In the genomic region with DNA sequence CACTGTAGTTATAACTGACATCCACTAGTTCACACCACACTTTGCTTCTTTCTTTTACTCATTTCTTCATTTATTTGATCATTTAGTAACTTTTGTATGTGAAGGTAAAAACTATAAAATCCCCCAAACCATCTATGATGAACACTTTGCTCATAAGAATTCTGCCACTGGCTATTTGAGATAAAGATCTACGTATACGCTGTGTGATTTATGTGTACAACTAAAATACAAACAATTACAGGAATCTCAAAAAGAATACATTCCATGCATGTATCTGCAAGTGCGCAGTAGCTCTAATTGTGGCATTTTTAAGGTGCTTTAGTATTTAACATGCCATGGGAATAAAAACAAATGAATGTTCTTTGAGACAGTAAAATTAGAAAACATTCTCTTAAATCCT, we compare ENCODE assay signal across 26 cellular contexts.
"Had no signal": no experiment of that assay in that cellular context is flagged by ENCODE, and none has a peak within 500 bp of the region (broad histone marks: within the 10 kb centered on the region; RNA-seq: fewer than 3 reads in every experiment).

No MANE protein-coding gene starts in this region.

- DNase-seq: dorsolateral prefrontal cortex; effector CD4-positive, alpha-beta T cell; endodermal cell; gastrocnemius medialis; head of caudate nucleus; kidney; mesenchymal stem cell; midbrain; naive thymus-derived CD4-positive, alpha-beta T cell; nucleus accumbens; stimulated activated CD4-positive, alpha-beta T cell treated with anti-CD3 and anti-CD28 coated beads, Interleukin-2, amount 100 ng/mL, for 24 hours; stimulated activated CD4-positive, alpha-beta T cell treated with anti-CD3 and anti-CD28 coated beads, Interleukin-4, amount 100 ng/mL, for 24 hours; stimulated activated naive CD4-positive, alpha-beta T cell treated with Interleukin-2 at 50 U/mL for 16 hours; stomach; testis; tibial artery; upper lobe of left lung had no signal

- H3K4me3 Mint-ChIP-seq: endodermal cell; naive thymus-derived CD4-positive, alpha-beta T cell; nephron; neural progenitor cell; stimulated activated effector memory CD8-positive, alpha-beta T cell treated with anti-CD3 and anti-CD28 coated beads, Interleukin-12 subunit alpha, Interleukin-12 subunit beta, amount 100 ng/mL, for 72 hours had no signal

- H3K4me2 ChIP-seq: neural progenitor cell had no signal

- H3K9ac ChIP-seq: neural progenitor cell had no signal

- ATAC-seq: gastrocnemius medialis; left lobe of liver; naive thymus-derived CD4-positive, alpha-beta T cell; sciatic nerve; stimulated activated effector memory CD8-positive, alpha-beta T cell treated with anti-CD3 and anti-CD28 coated beads, Interleukin-12 subunit alpha, Interleukin-12 subunit beta, amount 100 ng/mL, for 72 hours had no signal

- H3K4me1 Mint-ChIP-seq: endodermal cell; stimulated activated effector memory CD8-positive, alpha-beta T cell treated with anti-CD3 and anti-CD28 coated beads, Interleukin-12 subunit alpha, Interleukin-12 subunit beta, amount 100 ng/mL, for 72 hours had no signal

- H3K9me3 ChIP-seq: esophagus muscularis mucosa, gastrocnemius medialis, prostate gland, right atrium auricular region, stomach, testis, tibial artery, upper lobe of left lung had no signal

- H3K27ac ChIP-seq: dorsolateral prefrontal cortex, esophagus muscularis mucosa, gastrocnemius medialis, neural progenitor cell, prostate gland, right atrium auricular region, stomach, tibial artery, upper lobe of left lung had no signal

- H2AFZ ChIP-seq: neural progenitor cell had no signal

- H3K4me3 ChIP-seq: dorsolateral prefrontal cortex, esophagus muscularis mucosa, gastrocnemius medialis, lung, neural progenitor cell, prostate gland, right atrium auricular region, stomach, testis, tibial artery, upper lobe of left lung had no signal

- H3K36me3 ChIP-seq: esophagus muscularis mucosa, gastrocnemius medialis, neural progenitor cell, prostate gland, right atrium auricular region, tibial artery, upper lobe of left lung had no signal

- H3K36me3 Mint-ChIP-seq: naive thymus-derived CD4-positive, alpha-beta T cell; stimulated activated effector memory CD8-positive, alpha-beta T cell treated with anti-CD3 and anti-CD28 coated beads, Interleukin-12 subunit alpha, Interleukin-12 subunit beta, amount 100 ng/mL, for 72 hours had no signal

- H3K9me3 Mint-ChIP-seq: endodermal cell; naive thymus-derived CD4-positive, alpha-beta T cell; nephron; neural progenitor cell; stimulated activated effector memory CD8-positive, alpha-beta T cell treated with anti-CD3 and anti-CD28 coated beads, Interleukin-12 subunit alpha, Interleukin-12 subunit beta, amount 100 ng/mL, for 72 hours had no signal

- H3K4me1 ChIP-seq: neural progenitor cell, prostate gland, right atrium auricular region, tibial artery had no signal

- H3K27ac Mint-ChIP-seq: endodermal cell; naive thymus-derived CD4-positive, alpha-beta T cell; nephron; neural progenitor cell; stimulated activated effector memory CD8-positive, alpha-beta T cell treated with anti-CD3 and anti-CD28 coated beads, Interleukin-12 subunit alpha, Interleukin-12 subunit beta, amount 100 ng/mL, for 72 hours had no signal

- H3K27me3 ChIP-seq: dorsolateral prefrontal cortex, esophagus muscularis mucosa, gastrocnemius medialis, neural progenitor cell, right atrium auricular region, stomach, testis, tibial artery, upper lobe of left lung had no signal
